In the genomic region with DNA sequence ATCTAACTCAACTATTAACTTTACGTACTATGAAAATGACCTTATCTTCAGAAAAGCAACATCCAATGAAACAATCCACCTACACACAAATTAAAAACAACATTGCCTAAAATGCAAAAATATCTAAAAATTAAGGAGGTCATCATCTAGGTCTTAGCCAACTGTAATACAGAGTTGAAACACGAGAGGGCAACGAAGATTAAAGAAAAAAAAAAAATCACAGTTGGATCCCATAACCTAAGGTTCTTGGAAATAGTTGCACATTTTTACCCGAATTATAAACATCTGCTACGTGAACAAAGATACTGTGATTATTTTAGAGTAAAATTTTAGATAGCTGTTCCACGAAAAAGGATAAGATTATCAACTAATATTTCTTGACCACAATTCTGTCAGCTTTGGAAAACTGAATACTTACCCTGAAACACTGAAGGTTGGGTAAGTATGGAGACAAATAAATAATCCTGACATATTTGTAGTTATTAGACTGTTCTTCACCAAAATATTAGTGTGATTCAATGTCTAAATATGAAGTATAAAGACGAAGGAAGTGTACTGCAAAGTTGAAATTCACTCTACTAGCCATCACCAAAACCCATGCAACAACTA, we compare ENCODE assay signal across 8 cellular contexts.
DNase-seq lines count a peak whose midpoint lies in the region; ATAC-seq and TF ChIP-seq lines count a peak whose summit lies in the region.

No MANE protein-coding gene starts in this region.

- peaks cover 63% of the 10 kb centered on the region for H3K4me1 Mint-ChIP-seq in CD4-positive, alpha-beta T cell (ENCODE audit: low read depth)
- no peaks in the 10 kb centered on the region; the same call in 1 of the 2 replicates for H3K4me1 Mint-ChIP-seq in HFFc6 (ENCODE audit: low read depth)

- no peaks in the 10 kb centered on the region for H3K27me3 Mint-ChIP-seq in CD4-positive, alpha-beta T cell
- H3K27me3 Mint-ChIP-seq in HFFc6 (ENCODE audit: insufficient read depth): peaks cover 8% of the 10 kb centered on the region

- H3K9me3 Mint-ChIP-seq in CD4-positive, alpha-beta T cell: no peaks in the 10 kb centered on the region
- H3K9me3 Mint-ChIP-seq in HFFc6: no peaks in the 10 kb centered on the region

- no peak for DNase-seq in CD4-positive, alpha-beta T cell
- DNase-seq in HFFc6: peak; percentile 4
- DNase-seq in left ventricle myocardium superior: no peak
- no peak for DNase-seq in thyroid gland
- no peak for DNase-seq in iPS-NIHi7 (ENCODE audit: extremely low spot score)

- no peak overlapping the region for H3K27ac ChIP-seq in CD4-positive, alpha-beta T cell (ENCODE audit: low read depth, low read length)
- no peak overlapping the region for H3K27ac ChIP-seq in VCaP
- H3K27ac ChIP-seq in thyroid gland: no peak overlapping the region

- CTCF ChIA-PET in CD4-positive, alpha-beta T cell (lab: Charles Lee): interaction anchor here (1.1 kb wide), 1 partner anchor 15 kb away, joined by 4 read pairs; no protein-coding TSS in a partner anchor

- H3K36me3 Mint-ChIP-seq in CD4-positive, alpha-beta T cell (ENCODE audit: low read depth): peaks cover 51% of the 10 kb centered on the region
- no peaks in the 10 kb centered on the region for H3K36me3 Mint-ChIP-seq in HFFc6 (ENCODE audit: low read depth)

- H3K27ac Mint-ChIP-seq in CD4-positive, alpha-beta T cell: peak overlapping the region; percentile 70
- H3K27ac Mint-ChIP-seq in HFFc6: no peak overlapping the region

- no peak overlapping the region for H3K4me3 ChIP-seq in thyroid gland (replicated peaks in 1 of 3)

- H3K27me3 ChIP-seq in CD4-positive, alpha-beta T cell (ENCODE audit: control insufficient read depth, insufficient read depth, low read length): no peaks in the 10 kb centered on the region
- no peaks in the 10 kb centered on the region for H3K27me3 ChIP-seq in thyroid gland

- H3K36me3 ChIP-seq in thyroid gland: peaks cover 9 to 12% of the 10 kb centered on the region in 2 donors

- TF ChIP-seq POLR2A in thyroid gland (IDR thresholded peaks at IDR 0.05): no peak

- no peaks in the 10 kb centered on the region for H3K9me3 ChIP-seq in CD4-positive, alpha-beta T cell (ENCODE audit: control insufficient read depth, low read length)
- H3K9me3 ChIP-seq in thyroid gland: no peaks in the 10 kb centered on the region

- intact Hi-C loops in CD4-positive, alpha-beta T cell (cut with DNase I, micrococcal nuclease): loop anchor here (1.0 to 10.0 kb wide), 7 partner anchors 15 to 1465 kb away; partner anchors contain the start of genes JAK1 (in 1 of the 2) and PGM1 (in 1 of the 2)
- intact Hi-C loops in left ventricle myocardium superior (cut with micrococcal nuclease): loop anchor here (5.0 kb wide), 1 partner anchor 147 kb away; no protein-coding TSS in a partner anchor
- intact Hi-C loops in thyroid gland (cut with DNase I): loop anchor here (10.0 kb wide), 1 partner anchor 145 kb away; no protein-coding TSS in a partner anchor

- peak; percentile 69 for TF ChIP-seq CTCF in CD4-positive, alpha-beta T cell (IDR thresholded peaks at IDR 0.05)
- TF ChIP-seq CTCF in HFFc6 (IDR thresholded peaks at IDR 0.05) (peak; percentile 85), VCaP (conservative IDR thresholded peaks at IDR 0.05) (peak; percentile 79), thyroid gland (IDR thresholded peaks at IDR 0.05) (peak in 5 of 6 experiments; percentile 31 to 85 (median 63))

- H3K4me3 Mint-ChIP-seq in CD4-positive, alpha-beta T cell: peak overlapping the region; percentile 1
- H3K4me3 Mint-ChIP-seq in HFFc6: no peak overlapping the region

- POLR2A ChIA-PET in CD4-positive, alpha-beta T cell (lab: Charles Lee): interaction anchor here (0.7 to 0.9 kb wide), 2 partner anchors 94 to 189 kb away, joined by 4 to 6 read pairs; partner anchors contain the start of gene JAK1

- peaks cover 10 to 17% of the 10 kb centered on the region in 2 donors for H3K4me1 ChIP-seq in thyroid gland

- 39 to 45% methylated on average over 7 of the region's 7 CpGs for WGBS in thyroid gland, 2 donors

- peak; percentile 60 for ATAC-seq in CD4-positive, alpha-beta T cell (ENCODE audit: poor library complexity)
- ATAC-seq in left ventricle myocardium superior (peak; percentile 21), HG02678 (IDR thresholded peaks at IDR 0.05; ENCODE audit: unreplicated experiment) (no peak), HG02759 (IDR thresholded peaks at IDR 0.05; ENCODE audit: unreplicated experiment) (no peak)

Comparison
In these comparisons a context has a peak if more than half of its experiments do, and no peak if none do; other contexts are left out.
1. ATAC-seq: peak in CD4-positive, alpha-beta T cell (single experiment) and left ventricle myocardium superior (single experiment); none in HG02678 (single experiment) and HG02759 (single experiment).
2. Peak in every context shown above with its lines, with median percentiles within 50 percentile points of each other: CTCF ChIP-seq.